ENCODE assay signal across 20 cellular contexts in the genomic region with DNA sequence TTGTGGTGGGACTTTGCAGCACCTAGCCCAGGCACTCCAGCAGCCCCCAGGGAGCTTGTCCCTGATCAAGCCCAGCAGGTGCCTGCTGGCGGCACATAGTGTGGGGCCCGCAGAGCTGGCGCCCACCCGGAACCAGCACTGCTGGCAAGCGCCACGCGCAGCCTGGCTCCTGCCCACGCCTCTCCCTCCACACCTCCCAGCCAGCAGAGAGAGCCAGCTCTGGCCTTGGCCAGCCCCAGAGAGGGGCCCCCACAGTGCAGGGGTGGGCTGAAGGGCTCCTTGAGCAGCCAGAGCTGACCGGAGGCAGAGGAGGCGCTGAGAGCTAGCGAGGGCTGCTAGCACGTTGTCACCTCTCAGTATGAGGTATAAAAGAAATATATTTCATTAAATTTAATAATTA.
"Had no signal": no experiment of that assay in that cellular context is flagged by ENCODE, and none has a peak within 500 bp of the region (broad histone marks: within the 10 kb centered on the region; RNA-seq: fewer than 3 reads in every experiment).

No MANE protein-coding gene starts in this region.

- H3K36me3 ChIP-seq: colonic mucosa, esophagus muscularis mucosa, gastroesophageal sphincter, heart left ventricle, left ventricle myocardium inferior had no signal

- H3K27me3 ChIP-seq: colonic mucosa, esophagus muscularis mucosa, foreskin keratinocyte, gastroesophageal sphincter, heart left ventricle, hepatocyte had no signal

- H3K9me3 ChIP-seq: colonic mucosa, gastroesophageal sphincter, heart left ventricle, mucosa of descending colon had no signal

- ATAC-seq: foreskin keratinocyte, gastroesophageal sphincter, heart left ventricle, left colon, left lobe of liver, mucosa of descending colon had no signal

- DNase-seq: colonic mucosa; cortex of kidney; effector CD8-positive, alpha-beta T cell; foreskin keratinocyte; hypothalamus; immature natural killer cell; islet precursor cell; kidney; kidney glomerular epithelial cell; left colon; left ventricle myocardium inferior; mammary epithelial cell; mucosa of descending colon; naive B cell had no signal

- H3K4me1 ChIP-seq: colonic mucosa, esophagus muscularis mucosa, foreskin keratinocyte, gastroesophageal sphincter, heart left ventricle, left ventricle myocardium inferior had no signal

- H3K27ac ChIP-seq: colonic mucosa, esophagus muscularis mucosa, foreskin keratinocyte, gastroesophageal sphincter, heart left ventricle, hepatocyte, left ventricle myocardium inferior had no signal

- H2AFZ ChIP-seq: hepatocyte had no signal

- H3K4me3 ChIP-seq: colonic mucosa, esophagus muscularis mucosa, gastroesophageal sphincter, heart left ventricle, hepatocyte, left ventricle myocardium inferior, lung, mucosa of descending colon had no signal

- H3K4me2 ChIP-seq: hepatocyte had no signal
